ENCODE assay signal across 16 cellular contexts in the genomic region with DNA sequence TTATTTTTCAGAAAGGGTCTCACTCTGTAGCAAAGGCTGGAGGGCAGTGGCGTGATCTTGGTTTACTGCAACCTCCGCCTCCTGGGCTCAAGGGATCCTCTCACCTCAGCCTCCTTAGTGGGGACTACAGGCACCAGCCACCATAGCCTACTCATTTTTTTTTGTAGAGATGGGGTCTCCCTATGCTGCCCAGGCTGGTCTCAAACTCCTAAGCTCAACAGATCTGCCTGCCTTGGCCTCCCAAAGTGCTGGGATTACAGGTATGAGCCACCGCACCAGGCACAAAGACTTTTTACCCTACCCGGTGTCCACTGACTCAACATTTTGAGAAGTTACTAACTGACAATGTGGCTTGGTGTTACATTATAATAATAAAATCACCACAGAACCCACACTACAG. TPM values are rescaled to one million over a fixed set of nuclear protein-coding genes. Genes with fewer than 3 reads are reported as not detected.
DNase-seq lines count a peak whose midpoint lies in the region; ATAC-seq and TF ChIP-seq lines count a peak whose summit lies in the region.
"Had no signal": no experiment of that assay in that cellular context is flagged by ENCODE, and none has a peak within 500 bp of the region (broad histone marks: within the 10 kb centered on the region; RNA-seq: fewer than 3 reads in every experiment).

No MANE protein-coding gene starts in this region.

- intact Hi-C loops in CD14-positive monocyte (cut with micrococcal nuclease), result loop anchor here in 1 of 2 donors (10.0 kb wide), 1 partner anchor 53 kb away; no protein-coding TSS in a partner anchor
- intact Hi-C loops in activated T-helper 1 cell treated with anti-CD3 and anti-CD28 coated beads, Interleukin-12 subunit alpha, Interleukin-12 subunit beta, Interleukin-2, Interleukin-4 antibody, amounts not matched to agents 30 ng/mL and 10 ng/mL and 1 ng/mL, durations not matched to agents 14 hours and 24 hours and 36 hours (cut with micrococcal nuclease), result no loop called here

- H3K4me3 Mint-ChIP-seq in CD14-positive monocyte (no peak overlapping the region), neural crest cell (peak overlapping the region; percentile 51)
- H3K4me3 Mint-ChIP-seq in activated T-helper 1 cell treated with anti-CD3 and anti-CD28 coated beads, Interleukin-12 subunit alpha, Interleukin-12 subunit beta, Interleukin-2, Interleukin-4 antibody, amounts not matched to agents 30 ng/mL and 10 ng/mL and 1 ng/mL, durations not matched to agents 14 hours and 24 hours and 36 hours, result no peak overlapping the region
- H3K4me3 Mint-ChIP-seq: H9 had no signal

- H3K27me3 Mint-ChIP-seq in CD14-positive monocyte (ENCODE audit: low read depth in 3 of 3) (no peaks in the 10 kb centered on the region), neural crest cell (ENCODE audit: low read depth) (no peaks in the 10 kb centered on the region)
- no peaks in the 10 kb centered on the region for H3K27me3 Mint-ChIP-seq in activated T-helper 1 cell treated with anti-CD3 and anti-CD28 coated beads, Interleukin-12 subunit alpha, Interleukin-12 subunit beta, Interleukin-2, Interleukin-4 antibody, amounts not matched to agents 30 ng/mL and 10 ng/mL and 1 ng/mL, durations not matched to agents 14 hours and 24 hours and 36 hours (ENCODE audit: insufficient read depth)

- TF ChIP-seq CTCF in CD14-positive monocyte (IDR thresholded peaks at IDR 0.05) (no peak), HL-60 (IDR thresholded peaks at IDR 0.05; ENCODE audit: insufficient read depth, low read length) (no peak), neural crest cell (conservative IDR thresholded peaks at IDR 0.05) (no peak)

- H3K27ac ChIP-seq in HL-60 (replicated peaks) (peak overlapping the region; percentile 28; the same call in 1 of the 2 replicates), caudate nucleus (ENCODE audit: low read depth, low read length) (no peak overlapping the region)
- H3K27ac ChIP-seq: PC-9, SK-N-MC had no signal

- no peak for ATAC-seq in GM18498 (IDR thresholded peaks at IDR 0.05; ENCODE audit: unreplicated experiment)

- H3K4me1 Mint-ChIP-seq in CD14-positive monocyte, result peaks cover 84% of the 10 kb centered on the region
- H3K4me1 Mint-ChIP-seq in activated T-helper 1 cell treated with anti-CD3 and anti-CD28 coated beads, Interleukin-12 subunit alpha, Interleukin-12 subunit beta, Interleukin-2, Interleukin-4 antibody, amounts not matched to agents 30 ng/mL and 10 ng/mL and 1 ng/mL, durations not matched to agents 14 hours and 24 hours and 36 hours (ENCODE audit: low read depth), result peaks cover 61% of the 10 kb centered on the region
- peaks cover 28% of the 10 kb centered on the region for H3K4me1 Mint-ChIP-seq in neural crest cell

- no peaks in the 10 kb centered on the region for H3K27me3 ChIP-seq in HL-60 (ENCODE audit: insufficient read depth, poor library complexity, severe bottlenecking)
- H3K27me3 ChIP-seq: BE2C had no signal

- peaks cover 10 to 36% of the 10 kb centered on the region in 2 donors for H3K36me3 Mint-ChIP-seq in CD14-positive monocyte
- peaks cover 13% of the 10 kb centered on the region for H3K36me3 Mint-ChIP-seq in activated T-helper 1 cell treated with anti-CD3 and anti-CD28 coated beads, Interleukin-12 subunit alpha, Interleukin-12 subunit beta, Interleukin-2, Interleukin-4 antibody, amounts not matched to agents 30 ng/mL and 10 ng/mL and 1 ng/mL, durations not matched to agents 14 hours and 24 hours and 36 hours (ENCODE audit: low read depth)
- H3K36me3 Mint-ChIP-seq in neural crest cell (ENCODE audit: low read depth), result no peaks in the 10 kb centered on the region

- H3K9me3 Mint-ChIP-seq in CD14-positive monocyte (no peaks in the 10 kb centered on the region), neural crest cell (no peaks in the 10 kb centered on the region)
- no peaks in the 10 kb centered on the region for H3K9me3 Mint-ChIP-seq in activated T-helper 1 cell treated with anti-CD3 and anti-CD28 coated beads, Interleukin-12 subunit alpha, Interleukin-12 subunit beta, Interleukin-2, Interleukin-4 antibody, amounts not matched to agents 30 ng/mL and 10 ng/mL and 1 ng/mL, durations not matched to agents 14 hours and 24 hours and 36 hours
- H3K9me3 Mint-ChIP-seq: H9 had no signal

- H3K4me3 ChIP-seq in HL-60 (replicated peaks; ENCODE audit: insufficient read depth, low read length), result no peak overlapping the region
- H3K4me3 ChIP-seq: PC-9, SK-N-MC had no signal

- peak overlapping the region in 5 of 7 donors; percentile 21 to 84 (median 68) for H3K27ac Mint-ChIP-seq in CD14-positive monocyte
- H3K27ac Mint-ChIP-seq in activated T-helper 1 cell treated with anti-CD3 and anti-CD28 coated beads, Interleukin-12 subunit alpha, Interleukin-12 subunit beta, Interleukin-2, Interleukin-4 antibody, amounts not matched to agents 30 ng/mL and 10 ng/mL and 1 ng/mL, durations not matched to agents 14 hours and 24 hours and 36 hours, result peak overlapping the region; percentile 44
- H3K27ac Mint-ChIP-seq in neural crest cell (ENCODE audit: unreplicated experiment), result no peak overlapping the region
- H3K27ac Mint-ChIP-seq: H9 had no signal

- no peak for DNase-seq in CD14-positive monocyte (ENCODE audit: low spot score)
- DNase-seq in HL-60 (ENCODE audit: low read depth in 1 of 2, low spot score in 1 of 2), result no peak
- DNase-seq in activated T-helper 1 cell treated with anti-CD3 and anti-CD28 coated beads, Interleukin-12 subunit alpha, Interleukin-12 subunit beta, Interleukin-2, Interleukin-4 antibody, amounts not matched to agents 30 ng/mL and 10 ng/mL and 1 ng/mL, durations not matched to agents 14 hours and 24 hours and 36 hours (ENCODE audit: low spot score), result no peak
- DNase-seq in neural crest cell (ENCODE audit: low read depth, low spot score), result no peak
- DNase-seq in NCI-H524 (lab: John Stamatoyannopoulos, UW), result no peak
- no peak for DNase-seq in caudate nucleus (lab: John Stamatoyannopoulos, UW)
- DNase-seq: BE2C, EL, IMR-90, NCI-H1092, NCI-H1694, NCI-H774, PC-9 had no signal

RNA-seq across cellular contexts. Expression of gene GRB2, which starts 7.2 kb away (rescaled TPM):
- 100 to 1,000 TPM; 262 to 338 TPM for polyA plus RNA-seq in CD14-positive monocyte
- 172 and 183 TPM in 2 replicates for total RNA-seq in activated T-helper 1 cell treated with anti-CD3 and anti-CD28 coated beads, Interleukin-12 subunit alpha, Interleukin-12 subunit beta, Interleukin-2, Interleukin-4 antibody, amounts not matched to agents 30 ng/mL and 10 ng/mL and 1 ng/mL, durations not matched to agents 14 hours and 24 hours and 36 hours
- total RNA-seq in neural crest cell, result 69.3 and 79.4 TPM in 2 replicates

RNA-seq across cellular contexts. Expression of gene TMEM94, which starts 58.2 kb away (rescaled TPM):
- polyA plus RNA-seq in CD14-positive monocyte, result 1 to 10 TPM; 7.2 to 8.4 TPM
- 67.0 and 70.4 TPM in 2 replicates for total RNA-seq in activated T-helper 1 cell treated with anti-CD3 and anti-CD28 coated beads, Interleukin-12 subunit alpha, Interleukin-12 subunit beta, Interleukin-2, Interleukin-4 antibody, amounts not matched to agents 30 ng/mL and 10 ng/mL and 1 ng/mL, durations not matched to agents 14 hours and 24 hours and 36 hours
- 117 and 131 TPM in 2 replicates for total RNA-seq in neural crest cell
